In genomic region chr21:16402752-16403151, GRCh38 we compare ENCODE assay signal across 18 cellular contexts.
"Had no signal": no experiment of that assay in that cellular context is flagged by ENCODE, and none has a peak within 500 bp of the region (broad histone marks: within the 10 kb centered on the region; RNA-seq: fewer than 3 reads in every experiment).

No MANE protein-coding gene starts in this region.

- H3K27me3 ChIP-seq: body of pancreas, dorsolateral prefrontal cortex, gastrocnemius medialis, pancreas, thyroid gland had no signal

- H3K27me3 Mint-ChIP-seq: activated naive CD8-positive, alpha-beta T cell treated with anti-CD3 and anti-CD28 coated beads for 36 hours; naive thymus-derived CD8-positive, alpha-beta T cell; stimulated activated naive B cell treated with anti-CD40 and anti-IgM and Interleukin-4, amounts not matched to agents 10 μg/mL and 1 μg/mL and 100 μg/mL, for 72 hours had no signal

- H3K36me3 Mint-ChIP-seq: activated naive CD8-positive, alpha-beta T cell treated with anti-CD3 and anti-CD28 coated beads for 36 hours; naive thymus-derived CD8-positive, alpha-beta T cell; stimulated activated naive B cell treated with anti-CD40 and anti-IgM and Interleukin-4, amounts not matched to agents 10 μg/mL and 1 μg/mL and 100 μg/mL, for 72 hours had no signal

- H3K9me3 ChIP-seq: body of pancreas, gastrocnemius medialis, mucosa of descending colon, pancreas, thyroid gland had no signal

- H3K4me3 ChIP-seq: body of pancreas, dorsolateral prefrontal cortex, gastrocnemius medialis, mucosa of descending colon, pancreas, thyroid gland had no signal

- ATAC-seq: body of pancreas; gastrocnemius medialis; mucosa of descending colon; naive thymus-derived CD8-positive, alpha-beta T cell; pancreas; stimulated activated naive B cell treated with anti-CD40 and anti-IgM and Interleukin-4, amounts not matched to agents 10 μg/mL and 1 μg/mL and 100 μg/mL, for 72 hours had no signal

- H3K4me1 ChIP-seq: gastrocnemius medialis, pancreas had no signal

- DNase-seq: activated CD4-positive, alpha-beta T cell treated with anti-CD3 and anti-CD28 coated beads for 1 hour; activated CD4-positive, alpha-beta T cell treated with anti-CD3 and anti-CD28 coated beads, Interleukin-2, amount 50 U/mL, for 4 hours; activated naive CD8-positive, alpha-beta T cell treated with anti-CD3 and anti-CD28 coated beads for 36 hours; amygdala; body of pancreas; central memory CD4-positive, alpha-beta T cell; dorsolateral prefrontal cortex; gastrocnemius medialis; kidney glomerular epithelial cell; mesenchymal stem cell; mucosa of descending colon; naive thymus-derived CD8-positive, alpha-beta T cell; pancreas; stimulated activated naive B cell treated with anti-CD40 and anti-IgM and Interleukin-4, amounts not matched to agents 10 μg/mL and 1 μg/mL and 100 μg/mL, for 72 hours; T-helper 2 cell; thyroid gland; WERI-Rb-1 had no signal

- H3K4me1 Mint-ChIP-seq: activated naive CD8-positive, alpha-beta T cell treated with anti-CD3 and anti-CD28 coated beads for 36 hours; naive thymus-derived CD8-positive, alpha-beta T cell; stimulated activated naive B cell treated with anti-CD40 and anti-IgM and Interleukin-4, amounts not matched to agents 10 μg/mL and 1 μg/mL and 100 μg/mL, for 72 hours had no signal

- H3K36me3 ChIP-seq: gastrocnemius medialis, pancreas, thyroid gland, WERI-Rb-1 had no signal

- H3K27ac ChIP-seq: body of pancreas, epithelial cell of prostate, gastrocnemius medialis, pancreas, thyroid gland, WERI-Rb-1 had no signal

- H3K4me3 Mint-ChIP-seq: activated naive CD8-positive, alpha-beta T cell treated with anti-CD3 and anti-CD28 coated beads for 36 hours; naive thymus-derived CD8-positive, alpha-beta T cell; stimulated activated naive B cell treated with anti-CD40 and anti-IgM and Interleukin-4, amounts not matched to agents 10 μg/mL and 1 μg/mL and 100 μg/mL, for 72 hours had no signal

- H3K27ac Mint-ChIP-seq: activated naive CD8-positive, alpha-beta T cell treated with anti-CD3 and anti-CD28 coated beads for 36 hours; naive thymus-derived CD8-positive, alpha-beta T cell; stimulated activated naive B cell treated with anti-CD40 and anti-IgM and Interleukin-4, amounts not matched to agents 10 μg/mL and 1 μg/mL and 100 μg/mL, for 72 hours had no signal
